In genomic region chr7:20650782-20651181, GRCh38 we compare ENCODE assay signal across 1 cellular context.
TF ChIP-seq lines count a peak whose summit lies in the region.

No MANE protein-coding gene starts in this region.

TF ChIP-seq in GM23338, 12 proteins besides CTCF, POLR2A, EP300 and RAD21 (continued from another document):
- TF ChIP-seq ZNF114 (CRISPR knock-in tag; IDR thresholded peaks at IDR 0.05) (no peak), ZNF462 (CRISPR knock-in tag; IDR thresholded peaks at IDR 0.05) (peak; percentile 73)
